Comparison of ENCODE assay signal across 24 cellular contexts in the genomic region with DNA sequence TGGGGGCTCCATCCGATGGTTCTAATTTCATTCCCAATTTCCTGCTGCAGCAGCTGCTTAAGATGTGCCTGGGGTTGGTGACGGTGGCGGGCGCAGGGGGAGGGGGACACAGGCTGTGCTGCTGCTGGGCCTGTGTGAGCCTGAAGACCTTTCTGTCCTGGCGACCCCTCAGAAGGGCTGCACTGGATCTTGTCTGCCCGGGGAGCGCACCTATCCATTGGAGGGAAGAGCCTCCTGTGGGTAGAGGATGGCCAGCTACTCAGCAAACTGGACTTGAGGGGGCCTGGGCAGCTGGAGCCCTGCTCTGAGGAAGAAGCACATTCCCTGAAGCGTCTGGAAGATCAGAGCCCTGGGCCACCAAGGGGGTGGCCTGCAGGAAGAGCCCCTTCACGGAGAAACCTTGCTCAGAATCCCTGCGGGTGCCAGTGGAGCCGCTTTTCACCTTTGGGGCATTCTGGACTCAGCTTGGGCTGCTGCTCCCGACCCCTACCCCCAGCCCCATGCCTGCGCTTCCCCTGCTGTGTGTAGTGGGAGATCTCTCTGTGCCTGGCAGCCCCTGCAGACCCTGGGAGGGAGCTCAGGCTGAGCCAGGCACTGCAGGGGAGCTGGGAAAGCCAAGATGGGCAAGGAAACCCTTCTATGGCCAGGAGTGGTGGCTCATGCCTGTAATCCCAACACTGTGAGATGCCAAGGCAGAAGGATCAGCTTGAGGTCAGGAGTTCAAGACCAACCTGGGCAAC. TPM values are rescaled to one million over a fixed set of nuclear protein-coding genes. Genes with fewer than 3 reads are reported as not detected.
DNase-seq lines count a peak whose midpoint lies in the region; FAIRE-seq and TF ChIP-seq lines count a peak whose summit lies in the region.
"Had no signal": no experiment of that assay in that cellular context is flagged by ENCODE, and none has a peak within 500 bp of the region (broad histone marks: within the 10 kb centered on the region; RNA-seq: fewer than 3 reads in every experiment).

No MANE protein-coding gene starts in this region.

- no peak overlapping the region for H3K14ac ChIP-seq in H1 (ENCODE audit: insufficient read length)

- H3K23me2 ChIP-seq in H1 (ENCODE audit: low read depth, low read length): no peaks in the 10 kb centered on the region; the same call in 1 of the 2 replicates

- H3K18ac ChIP-seq in H1 (ENCODE audit: extremely low read depth, low read length): no peak overlapping the region

- 85% methylated on average over 11 of the region's 13 CpGs; no CpG with 5 or more reads in 1 of the 2 experiments for WGBS in H1 (ENCODE audit: extremely low coverage in 1 of 2, insufficient coverage in 1 of 2, insufficient read length in 1 of 2, insufficient replicate concordance in 2 of 2, low coverage in 1 of 2, low lambda C conversion rate in 2 of 2, missing lambda C conversion rate in 1 of 2), 2 experiments

- no peak overlapping the region for H3K56ac ChIP-seq in H1 (replicated peaks; ENCODE audit: insufficient read length, low read depth, low read length)

- no peak for FAIRE-seq in H1 (lab: Jason Lieb, UNC)
- FAIRE-seq: GM12892 had no signal

- no peak overlapping the region for H2AK5ac ChIP-seq in H1 (ENCODE audit: low read depth, low read length)

- no peak overlapping the region for H2BK5ac ChIP-seq in H1 (ENCODE audit: low read depth, low read length)

- no peaks in the 10 kb centered on the region for H3K27me3 ChIP-seq in NT2/D1 (ENCODE audit: insufficient read depth, insufficient read length)
- no peaks in the 10 kb centered on the region for H3K27me3 ChIP-seq in H1 (replicated peaks in 1 of 4; ENCODE audit: control insufficient read depth in 3 of 4, extremely low read depth in 1 of 4, insufficient read depth in 3 of 4, low read length in 3 of 4)
- no peaks in the 10 kb centered on the region for H3K27me3 ChIP-seq in muscle layer of colon (ENCODE audit: control insufficient read depth in 1 of 2, insufficient read depth in 2 of 2, low read length in 2 of 2)
- no peaks in the 10 kb centered on the region for H3K27me3 ChIP-seq in skeletal muscle tissue (ENCODE audit: control insufficient read depth in 3 of 3, insufficient read depth in 3 of 3, low read length in 3 of 3)

- no peaks in the 10 kb centered on the region for H4K20me1 ChIP-seq in H1 (replicated peaks in 1 of 2; ENCODE audit: control insufficient read depth in 1 of 2, insufficient read depth in 2 of 2, low read length in 2 of 2)

- no peak overlapping the region for H3K4ac ChIP-seq in H1 (replicated peaks; ENCODE audit: insufficient read length, low read depth, low read length)

- no peak overlapping the region for H3K23ac ChIP-seq in H1 (ENCODE audit: insufficient read length)

- TF ChIP-seq RAD21 in H1 (IDR thresholded peaks at IDR 0.05 in 1 of 2, conservative IDR thresholded peaks at IDR 0.05 in 1 of 2; ENCODE audit: low read depth in 2 of 2, low read length in 2 of 2): no peak

- H3K4me2 ChIP-seq in H1 (ENCODE audit: insufficient read depth in 1 of 2, low read depth in 2 of 2, low read length in 2 of 2): no peak overlapping the region
- H3K4me2 ChIP-seq: PC-9 had no signal

- H2BK12ac ChIP-seq in H1 (ENCODE audit: low read depth, low read length): peak overlapping the region; percentile 44; the same call in 1 of the 2 replicates

- 0 out of 2 replicates have a peak overlapping the region, but pooled peaks have one; percentile 75 for H2BK15ac ChIP-seq in H1 (ENCODE audit: low read length)

- H2AFZ ChIP-seq in H1 (ENCODE audit: low read length): no peak overlapping the region
- H2AFZ ChIP-seq: PC-9 had no signal

- TF ChIP-seq EP300 in H1 (IDR thresholded peaks at IDR 0.05; ENCODE audit: borderline replicate concordance in 1 of 2, low read depth in 2 of 2, low read length in 2 of 2): no peak

- no peak for TF ChIP-seq CTCF in H1 (IDR thresholded peaks at IDR 0.05; ENCODE audit: control extremely low read depth in 1 of 3, insufficient read depth in 1 of 3, low read depth in 1 of 3, low read length in 3 of 3)
- no peak for TF ChIP-seq CTCF in GM10266 (IDR thresholded peaks at IDR 0.05; ENCODE audit: control insufficient read depth, insufficient read depth, low read depth, missing control alignments)
- no peak for TF ChIP-seq CTCF in coronary artery (IDR thresholded peaks at IDR 0.05)

- H2BK20ac ChIP-seq in H1 (ENCODE audit: low read length): no peak overlapping the region

- CTCF ChIA-PET in H1 (lab: Charles Lee; ENCODE audit: partially characterized antibody): interaction anchor here (0.7 to 7.6 kb wide), 17 partner anchors 10 to 285 kb away, joined by 3 to 105 read pairs (median 7); partner anchors contain the start of genes ADIRF and LDB3

- no peak overlapping the region for H4K5ac ChIP-seq in H1 (ENCODE audit: insufficient read length, low read depth, low read length)

- H3K79me2 ChIP-seq in H1 (ENCODE audit: control insufficient read depth in 1 of 2, insufficient read depth in 2 of 2, low read length in 2 of 2): no peaks in the 10 kb centered on the region

- H3K4me3 ChIP-seq in NT2/D1 (ENCODE audit: insufficient read length, low read depth) (no peak overlapping the region), H1 (ENCODE audit: extremely low read depth in 1 of 4, insufficient read depth in 2 of 4, low read depth in 3 of 4, low read length in 4 of 4) (no peak overlapping the region), muscle layer of colon (ENCODE audit: low read depth in 1 of 2, low read length in 2 of 2) (no peak overlapping the region), skeletal muscle tissue (ENCODE audit: low read length in 3 of 3) (no peak overlapping the region), coronary artery (no peak overlapping the region)
- H3K4me3 ChIP-seq: PC-9 had no signal

- H3K79me1 ChIP-seq in H1 (ENCODE audit: low read depth, low read length): no peaks in the 10 kb centered on the region

- H4K8ac ChIP-seq in H1 (ENCODE audit: extremely low read depth, insufficient read depth, low read length): no peak overlapping the region; the same call in 1 of the 2 replicates

- H3K4me1 ChIP-seq in NT2/D1 (ENCODE audit: insufficient read depth, insufficient read length): peaks cover 3% of the 10 kb centered on the region
- peaks cover 3 to 20% (median 9%) of the 10 kb centered on the region in 4 experiments; a peak in 6 of 7 replicates for H3K4me1 ChIP-seq in H1 (replicated peaks in 1 of 4; ENCODE audit: control insufficient read depth in 3 of 4, insufficient read depth in 4 of 4, low read length in 3 of 4)
- H3K4me1 ChIP-seq in muscle layer of colon (ENCODE audit: insufficient read depth, low read length): peaks cover 73% of the 10 kb centered on the region
- peaks cover 88 to 100% (median 98%) of the 10 kb centered on the region in 3 donors for H3K4me1 ChIP-seq in skeletal muscle tissue (ENCODE audit: control insufficient read depth in 3 of 3, insufficient read depth in 3 of 3, low read length in 3 of 3)

- H3K27ac ChIP-seq in H1 (ENCODE audit: low read depth, low read length): no peak overlapping the region
- H3K27ac ChIP-seq in muscle layer of colon (ENCODE audit: low read depth, low read length): peak overlapping the region; percentile 67
- H3K27ac ChIP-seq in skeletal muscle tissue (ENCODE audit: low read depth, low read length): peak overlapping the region; percentile 73
- H3K27ac ChIP-seq in coronary artery: peak overlapping the region in 1 of 2 donors; percentile 95
- H3K27ac ChIP-seq: PC-9 had no signal

- POLR2A ChIA-PET in H1 (lab: Charles Lee; ENCODE audit: partially characterized antibody): interaction anchor here (0.6 kb wide), 2 partner anchors 64 to 320 kb away, joined by 3 to 5 read pairs; no protein-coding TSS in a partner anchor

- H3K9ac ChIP-seq in NT2/D1 (ENCODE audit: insufficient read length, low read depth): peak overlapping the region; percentile 35
- H3K9ac ChIP-seq in H1 (replicated peaks in 1 of 4; ENCODE audit: extremely low read depth in 1 of 4, low read depth in 3 of 4, low read length in 3 of 4): no peak overlapping the region
- H3K9ac ChIP-seq in muscle layer of colon (ENCODE audit: low read length): no peak overlapping the region
- peak overlapping the region in 1 of 3 donors; percentile 89 for H3K9ac ChIP-seq in skeletal muscle tissue (ENCODE audit: low read depth in 1 of 3, low read length in 3 of 3)

- H3K9me3 ChIP-seq in NT2/D1 (ENCODE audit: insufficient read depth, low read length) (no peaks in the 10 kb centered on the region), H1 (ENCODE audit: insufficient read depth in 2 of 2, low read depth in 1 of 2, low read length in 1 of 2) (no peaks in the 10 kb centered on the region), muscle layer of colon (ENCODE audit: low read length) (no peaks in the 10 kb centered on the region), skeletal muscle tissue (ENCODE audit: control insufficient read depth in 3 of 3, low read length in 3 of 3) (no peaks in the 10 kb centered on the region)

- DNase-seq in NT2/D1 (ENCODE audit: low read depth, low spot score): no peak
- no peak for DNase-seq in H1 (ENCODE audit: low read depth in 1 of 2, low spot score in 2 of 2)
- no peak for DNase-seq in putamen (ENCODE audit: low spot score)
- no peak for DNase-seq in GM10266 (ENCODE audit: extremely low spot score)
- DNase-seq in NCI-H774 (lab: John Stamatoyannopoulos, UW): no peak
- DNase-seq in coronary artery (ENCODE audit: low spot score): no peak
- DNase-seq: ACHN, COR-L47, GF-D8, HFFc6, Kasumi-1, MM.1S, NCI-H1092 treated with DMSO at 0.1 percent for 48 hours, NCI-H1694 treated with DMSO at 0.1 percent for 48 hours, NCI-H446, NCI-H69, PC-9 had no signal

- H4K91ac ChIP-seq in H1 (replicated peaks; ENCODE audit: insufficient read length, low read length): no peak overlapping the region

- no peak for TF ChIP-seq POLR2A in H1 (IDR thresholded peaks at IDR 0.05; ENCODE audit: control extremely low read depth in 1 of 2, low read depth in 2 of 2, low read length in 2 of 2)

- H2BK120ac ChIP-seq in H1 (replicated peaks; ENCODE audit: low read depth, low read length): no peak overlapping the region

- H3K36me3 ChIP-seq in NT2/D1 (ENCODE audit: insufficient read depth, insufficient read length, low read length): no peaks in the 10 kb centered on the region
- no peaks in the 10 kb centered on the region for H3K36me3 ChIP-seq in H1 (ENCODE audit: control insufficient read depth in 2 of 4, insufficient read depth in 4 of 4, low read length in 3 of 4)
- peaks cover 22% of the 10 kb centered on the region for H3K36me3 ChIP-seq in muscle layer of colon (ENCODE audit: insufficient read depth, low read length)
- peaks cover 70 to 80% (median 72%) of the 10 kb centered on the region in 3 donors for H3K36me3 ChIP-seq in skeletal muscle tissue (ENCODE audit: control insufficient read depth in 3 of 3, insufficient read depth in 3 of 3, low read length in 3 of 3)

RNA-seq across cellular contexts. Expression of gene LDB3, which starts 17.8 kb away (rescaled TPM):
- total RNA-seq in H1 (2021; fragmentation: NEBNext Ultra II Directional; extraction: Animal tissue kit (Norgen Biotek cat#: 25700)): 0.40 and 0.43 TPM in 2 replicates
- 0.17 and 0.20 TPM in 2 replicates for polyA plus RNA-seq in H1 (2011; rRNA removed)
- 0.28 TPM for polyA plus RNA-seq in H1 (2011; cell fraction: cytosol; rRNA removed)
- 0.20 TPM for polyA plus RNA-seq in H1 (2011; cell fraction: nucleus; rRNA removed)
- polyA plus RNA-seq in H1 (2012, experiment 1 of 2): 0.35 to 0.62 TPM (median 0.59 TPM) in 4 replicates
- 0.17 TPM for polyA plus RNA-seq in H1 (2012, experiment 2 of 2)
- 0.55 TPM for polyA plus RNA-seq in H1 (2013, experiment 1 of 2)
- 0.74 TPM for polyA plus RNA-seq in H1 (2013, experiment 2 of 2)
- 0.49 and 1.2 TPM in 2 replicates for polyA minus RNA-seq in H1 (2011; rRNA and poly(A)+ RNA removed)
- polyA minus RNA-seq in H1 (2011; cell fraction: cytosol; rRNA and poly(A)+ RNA removed): 0.29 TPM
- polyA minus RNA-seq in H1 (2011; cell fraction: nucleus; rRNA and poly(A)+ RNA removed): 1.1 TPM
- total RNA-seq in skeletal muscle tissue: 87.7 TPM
- total RNA-seq: Daoy, HT-29 had no signal

RNA-seq across cellular contexts. Expression of gene OPN4, which starts 31.7 kb away (rescaled TPM):
- total RNA-seq in H1 (2021; fragmentation: NEBNext Ultra II Directional; extraction: Animal tissue kit (Norgen Biotek cat#: 25700)): not detected in 2 replicates
- polyA plus RNA-seq in H1 (2011; rRNA removed): not detected in 2 replicates
- polyA plus RNA-seq in H1 (2011; cell fraction: cytosol; rRNA removed): not detected
- not detected for polyA plus RNA-seq in H1 (2011; cell fraction: nucleus; rRNA removed)
- polyA plus RNA-seq in H1 (2012, experiment 1 of 2): not detected in 4 replicates
- not detected for polyA plus RNA-seq in H1 (2012, experiment 2 of 2)
- not detected for polyA plus RNA-seq in H1 (2013, experiment 1 of 2)
- not detected for polyA plus RNA-seq in H1 (2013, experiment 2 of 2)
- polyA minus RNA-seq in H1 (2011; rRNA and poly(A)+ RNA removed): not detected in 2 replicates
- polyA minus RNA-seq in H1 (2011; cell fraction: cytosol; rRNA and poly(A)+ RNA removed): not detected
- not detected for polyA minus RNA-seq in H1 (2011; cell fraction: nucleus; rRNA and poly(A)+ RNA removed)
- total RNA-seq in skeletal muscle tissue: not detected
- total RNA-seq: Daoy, HFFc6, HT-29, SK-MEL-5 had no signal
- polyA plus RNA-seq: IgD-negative memory B cell had no signal

Comparison
In these comparisons a context has a peak if more than half of its experiments do, and no peak if none do; other contexts are left out.
1. RNA of gene LDB3, which starts 17.8 kb away (total RNA-seq): 87.7 TPM in skeletal muscle tissue (single experiment); 0.40 to 0.43 TPM in H1; every median in the first group is over 10 times any median in the second.